In the genomic region with DNA sequence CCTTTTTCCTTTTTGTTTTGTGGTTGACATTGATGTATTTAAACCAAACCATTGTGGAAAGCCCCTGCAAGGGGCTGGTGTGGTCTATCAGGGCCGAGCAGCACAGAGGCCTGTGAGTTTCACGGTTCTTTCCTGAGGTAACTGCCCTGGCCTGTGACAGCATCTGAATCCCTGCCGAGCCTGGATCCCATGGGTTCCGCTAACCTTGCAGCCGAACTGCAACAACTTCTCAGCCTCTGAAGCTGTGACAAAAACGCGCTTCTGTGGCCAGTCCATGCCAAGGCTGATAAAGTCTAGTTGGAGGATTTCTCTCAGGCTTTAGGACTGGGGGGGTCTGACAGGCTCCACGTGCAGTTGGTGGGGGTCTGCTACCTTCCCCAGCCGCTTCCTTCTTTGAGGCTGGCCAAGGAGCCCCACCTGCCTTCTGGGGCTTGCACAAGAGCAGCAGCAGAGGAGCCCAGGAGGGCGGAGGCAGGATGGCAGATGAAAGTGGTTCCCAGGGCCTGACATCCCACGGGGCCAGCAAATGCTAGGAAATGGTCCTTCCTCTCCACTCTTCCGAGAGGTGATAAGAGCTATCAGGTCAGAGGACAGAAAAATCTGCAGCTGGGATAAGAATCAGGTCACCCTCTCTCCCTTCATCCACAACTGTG, we compare ENCODE assay signal across 24 cellular contexts.
"Had no signal": no experiment of that assay in that cellular context is flagged by ENCODE, and none has a peak within 500 bp of the region (broad histone marks: within the 10 kb centered on the region; RNA-seq: fewer than 3 reads in every experiment).

No MANE protein-coding gene starts in this region.

- H3K4me1 ChIP-seq: gastrocnemius medialis had no signal

- ATAC-seq: effector memory CD8-positive, alpha-beta T cell; gastrocnemius medialis; natural killer cell had no signal

- H3K4me1 Mint-ChIP-seq: activated CD4-positive, alpha-beta T cell treated with anti-CD3 and anti-CD28 coated beads, Interleukin-2, amount 10 ng/mL, durations not matched to agents 7 days and 5 days; mesothelial cell of epicardium had no signal

- H3K9me3 ChIP-seq: ascending aorta, esophagus squamous epithelium, gastrocnemius medialis, left ventricle myocardium inferior, ovary, prostate gland, right atrium auricular region, transverse colon had no signal

- H3K27me3 Mint-ChIP-seq: activated CD4-positive, alpha-beta T cell treated with anti-CD3 and anti-CD28 coated beads, Interleukin-2, amount 10 ng/mL, durations not matched to agents 7 days and 5 days; effector memory CD8-positive, alpha-beta T cell had no signal

- H3K9me3 Mint-ChIP-seq: activated CD4-positive, alpha-beta T cell treated with anti-CD3 and anti-CD28 coated beads, Interleukin-2, amount 10 ng/mL, durations not matched to agents 7 days and 5 days; effector memory CD8-positive, alpha-beta T cell; mesothelial cell of epicardium; natural killer cell; T-helper 2 cell treated with Interferon-gamma antibody and Interleukin-4, amounts not matched to agents 5 μg/mL and 100 μg/mL, for 36 hours had no signal

- H3K4me3 Mint-ChIP-seq: activated CD4-positive, alpha-beta T cell treated with anti-CD3 and anti-CD28 coated beads, Interleukin-2, amount 10 ng/mL, durations not matched to agents 7 days and 5 days; effector memory CD8-positive, alpha-beta T cell; mesothelial cell of epicardium; natural killer cell; T-helper 2 cell treated with Interferon-gamma antibody and Interleukin-4, amounts not matched to agents 5 μg/mL and 100 μg/mL, for 36 hours had no signal

- H3K36me3 ChIP-seq: ovary, prostate gland, transverse colon had no signal

- DNase-seq: activated CD4-positive, alpha-beta T cell treated with anti-CD3 and anti-CD28 coated beads, Interleukin-2, amount 10 ng/mL, durations not matched to agents 7 days and 5 days; activated CD4-positive, CD25-positive, alpha-beta regulatory T cell treated with anti-CD3 and anti-CD28 coated beads, Interleukin-2, amount 50 U/mL, for 72 hours; activated gamma-delta T cell; activated naive CD4-positive, alpha-beta T cell treated with anti-CD3 and anti-CD28 coated beads, Interleukin-2, amount 50 U/mL, for 16 hours; activated T-cell treated with anti-CD3 and anti-CD28 coated beads, Interleukin-2, amount 50 U/mL, for 48 hours; brain microvascular endothelial cell; caudate nucleus; effector memory CD8-positive, alpha-beta T cell; esophagus squamous epithelium; gastrocnemius medialis; head of caudate nucleus; hypothalamus; left ventricle myocardium inferior; natural killer cell; ovary; stimulated activated CD4-positive, alpha-beta T cell treated with anti-CD3 and anti-CD28 coated beads, Interleukin-12 subunit alpha, Interleukin-12 subunit beta, amount 100 ng/mL, for 4 hours; stimulated activated CD4-positive, alpha-beta T cell treated with anti-CD3 and anti-CD28 coated beads, Interleukin-4, amount 100 ng/mL, for 4 hours; transverse colon; WERI-Rb-1 had no signal

- H3K27me3 ChIP-seq: ascending aorta, brain microvascular endothelial cell, gastrocnemius medialis, ovary, right atrium auricular region, transverse colon had no signal

- H3K27ac Mint-ChIP-seq: activated CD4-positive, alpha-beta T cell treated with anti-CD3 and anti-CD28 coated beads, Interleukin-2, amount 10 ng/mL, durations not matched to agents 7 days and 5 days; mesothelial cell of epicardium; T-helper 2 cell treated with Interferon-gamma antibody and Interleukin-4, amounts not matched to agents 5 μg/mL and 100 μg/mL, for 36 hours had no signal

- H3K27ac ChIP-seq: ascending aorta, brain microvascular endothelial cell, esophagus squamous epithelium, gastrocnemius medialis, left ventricle myocardium inferior, ovary, prostate gland, right atrium auricular region, transverse colon, WERI-Rb-1 had no signal

- H3K4me3 ChIP-seq: ascending aorta, esophagus squamous epithelium, gastrocnemius medialis, left ventricle myocardium inferior, ovary, prostate gland, right atrium auricular region, transverse colon had no signal
